In genomic region chr6:70151616-70152015, GRCh38 we compare ENCODE assay signal across 29 cellular contexts.
DNase-seq lines count a peak whose midpoint lies in the region; ATAC-seq, FAIRE-seq and TF ChIP-seq lines count a peak whose summit lies in the region.
"Had no signal": no experiment of that assay in that cellular context is flagged by ENCODE, and none has a peak within 500 bp of the region (broad histone marks: within the 10 kb centered on the region; RNA-seq: fewer than 3 reads in every experiment).

No MANE protein-coding gene starts in this region.

- H3K36me3 ChIP-seq in bronchial epithelial cell (ENCODE audit: control insufficient read depth, insufficient read depth, low read length) (no peaks in the 10 kb centered on the region), gastrocnemius medialis (no peaks in the 10 kb centered on the region), small intestine (ENCODE audit: control insufficient read depth in 2 of 2, insufficient read depth in 2 of 2, low read length in 2 of 2) (no peaks in the 10 kb centered on the region), lower lobe of right lung (no peaks in the 10 kb centered on the region)
- H3K36me3 ChIP-seq: heart right ventricle, MG63, Peyer's patch, thoracic aorta had no signal

- in situ Hi-C loops in gastrocnemius medialis (cut with MboI; ENCODE audit: low sequenced_read_pairs in 4 of 4): no loop called here

- peak; percentile 99 for ATAC-seq in gastrocnemius medialis
- no peak for ATAC-seq in lower lobe of right lung
- ATAC-seq: esophagus mucosa; heart right ventricle; mucosa of descending colon; stimulated activated naive CD8-positive, alpha-beta T cell treated with anti-CD3 and anti-CD28 coated beads, Interleukin-15, Interleukin-2, amounts not matched to agents 100 U/mL and 50 U/mL, for 24 hours; WTC11 had no signal

- H3K9me3 ChIP-seq in gastrocnemius medialis: no peaks in the 10 kb centered on the region
- no peaks in the 10 kb centered on the region for H3K9me3 ChIP-seq in small intestine (ENCODE audit: control insufficient read depth, low read depth)
- H3K9me3 ChIP-seq in lower lobe of right lung: no peaks in the 10 kb centered on the region
- H3K9me3 ChIP-seq: Caco-2, heart right ventricle, MG63, mucosa of descending colon, Peyer's patch, thoracic aorta had no signal

- TF ChIP-seq POLR2A in gastrocnemius medialis (IDR thresholded peaks at IDR 0.05): no peak

- TF ChIP-seq CTCF in bronchial epithelial cell (IDR thresholded peaks at IDR 0.05; ENCODE audit: insufficient read depth, low read length, severe bottlenecking) (no peak), gastrocnemius medialis (IDR thresholded peaks at IDR 0.05 in 4 of 5, conservative IDR thresholded peaks at IDR 0.05 in 1 of 5) (no peak), lower lobe of right lung (IDR thresholded peaks at IDR 0.05) (no peak)

- WGBS in small intestine, 3 donors: 37 to 76% (median 53%) methylated on average over 2 of the region's 2 CpGs

- FAIRE-seq in bronchial epithelial cell (lab: Jason Lieb, UNC) (no peak), small intestine (lab: Jason Lieb, UNC) (no peak)
- FAIRE-seq: H54 had no signal

- intact Hi-C loops in gastrocnemius medialis (cut with DNase I; ENCODE audit: low total_unique reads) (no loop called here), lower lobe of right lung (cut with DNase I) (no loop called here)

- H3K27ac ChIP-seq in gastrocnemius medialis (peak overlapping the region in 2 of 4 donors; percentile 34 to 39), small intestine (ENCODE audit: low read depth in 1 of 2, low read length in 1 of 2) (no peak overlapping the region), lower lobe of right lung (no peak overlapping the region)
- H3K27ac ChIP-seq: heart right ventricle, Peyer's patch, skin epidermis, thoracic aorta had no signal

- DNase-seq in HT1080 (ENCODE audit: low read depth): peak; percentile 16
- peak; percentile 12 for DNase-seq in RKO (ENCODE audit: low spot score)
- DNase-seq in bronchial epithelial cell (ENCODE audit: low read depth): peak; percentile 7
- DNase-seq in gastrocnemius medialis: peak; percentile 6 to 22
- DNase-seq in stimulated activated naive CD4-positive, alpha-beta T cell treated with Interleukin-2 at 50 U/mL for 16 hours (lab: John Stamatoyannopoulos, UW): no peak
- DNase-seq in small intestine: no peak
- no peak for DNase-seq in dermis blood vessel endothelial cell
- DNase-seq in lower lobe of right lung: no peak
- DNase-seq: activated CD4-positive, alpha-beta T cell treated with anti-CD3 and anti-CD28 coated beads, Interleukin-2, amount 10 ng/mL, durations not matched to agents 7 days and 5 days; activated effector memory CD4-positive, alpha-beta T cell treated with anti-CD3 and anti-CD28 coated beads, Interleukin-2, amount 50 U/mL, for 16 hours; activated naive CD8-positive, alpha-beta T cell treated with anti-CD3 and anti-CD28 coated beads, Interleukin-2, amount 10 ng/mL, durations not matched to agents 7 days and 5 days; activated T-cell treated with anti-CD3 and anti-CD28 coated beads, Interleukin-2, amount 50 U/mL, for 24 hours; C1 segment of cervical spinal cord; Caco-2; heart right ventricle; KG1; MG63; mucosa of descending colon; NCI-H1930; nephron progenitor cell; Peyer's patch; SHP77 treated with DMSO at 0.1 percent for 48 hours; stimulated activated naive CD8-positive, alpha-beta T cell treated with anti-CD3 and anti-CD28 coated beads, Interleukin-15, Interleukin-2, amounts not matched to agents 100 U/mL and 50 U/mL, for 24 hours had no signal

- H3K4me3 ChIP-seq in bronchial epithelial cell (ENCODE audit: low read depth, low read length): no peak overlapping the region
- H3K4me3 ChIP-seq in gastrocnemius medialis: no peak overlapping the region
- no peak overlapping the region for H3K4me3 ChIP-seq in small intestine (ENCODE audit: low read depth in 1 of 2, low read length in 2 of 2)
- H3K4me3 ChIP-seq in lower lobe of right lung: no peak overlapping the region
- H3K4me3 ChIP-seq: heart right ventricle, lung, MG63, mucosa of descending colon, Peyer's patch, skin epidermis, thoracic aorta had no signal

- peaks cover 12 to 15% of the 10 kb centered on the region in 2 donors for H3K4me1 ChIP-seq in gastrocnemius medialis
- no peaks in the 10 kb centered on the region for H3K4me1 ChIP-seq in small intestine (ENCODE audit: control insufficient read depth in 2 of 2, insufficient read depth in 1 of 2, low read depth in 1 of 2, low read length in 1 of 2)
- H3K4me1 ChIP-seq in lower lobe of right lung: no peaks in the 10 kb centered on the region
- H3K4me1 ChIP-seq: Caco-2, heart right ventricle, Peyer's patch had no signal

- H3K27me3 ChIP-seq in bronchial epithelial cell (ENCODE audit: control insufficient read depth, insufficient read depth, low read length) (no peaks in the 10 kb centered on the region), gastrocnemius medialis (no peaks in the 10 kb centered on the region), small intestine (ENCODE audit: control insufficient read depth in 2 of 2, insufficient read depth in 2 of 2, low read length in 2 of 2) (peaks cover 0 to 1% of the 10 kb centered on the region in 2 donors), lower lobe of right lung (ENCODE audit: low read depth) (no peaks in the 10 kb centered on the region)
- H3K27me3 ChIP-seq: heart right ventricle, MG63, Peyer's patch had no signal

Comparison
In these comparisons a context has a peak if more than half of its experiments do, and no peak if none do; other contexts are left out.
1. DNase-seq: peak in HT1080 (single experiment), RKO (single experiment), bronchial epithelial cell (single experiment) and gastrocnemius medialis (2 of 2); none in stimulated activated naive CD4-positive, alpha-beta T cell treated with Interleukin-2 at 50 U/mL for 16 hours (single experiment), small intestine (single experiment), dermis blood vessel endothelial cell (single experiment) and lower lobe of right lung (single experiment).
2. ATAC-seq: peak in gastrocnemius medialis (2 of 2); none in lower lobe of right lung (0 of 2).